Comparison of ENCODE assay signal across 22 cellular contexts in genomic region chr15:82930466-82930865, GRCh38.
"Had no signal": no experiment of that assay in that cellular context is flagged by ENCODE, and none has a peak within 500 bp of the region (broad histone marks: within the 10 kb centered on the region; RNA-seq: fewer than 3 reads in every experiment).

No MANE protein-coding gene starts in this region.

- H3K27ac ChIP-seq: HL-60, KMS-11, SJSA1 had no signal

- H3K4me2 ChIP-seq: KMS-11, SK-N-SH had no signal

- H3K4me1 ChIP-seq: SJSA1 had no signal

- H3K9ac ChIP-seq: KMS-11, SK-N-SH had no signal

- ATAC-seq: K562 had no signal

- H3K9me3 ChIP-seq: SJSA1, SK-N-SH had no signal

- H3K27me3 ChIP-seq: SJSA1 had no signal

- H3K36me3 ChIP-seq: SJSA1 had no signal

- H3K4me3 ChIP-seq: K562, SJSA1 had no signal

- DNase-seq: Kasumi-1, MM.1S, NCI-H1092 treated with DMSO at 0.1 percent for 48 hours, NCI-H1436, NCI-H187, NCI-H2029, NCI-H2081 treated with DMSO at 0.1 percent for 48 hours, NCI-H2171, NCI-H226, NCI-H446, NCI-H510A, NCI-H524 treated with DMSO at 0.1 percent for 48 hours, NCI-H69, NCI-H774, Right ventricle myocardium superior, RPMI8226, SIG-M5, SK-N-SH had no signal
